In the genomic region with DNA sequence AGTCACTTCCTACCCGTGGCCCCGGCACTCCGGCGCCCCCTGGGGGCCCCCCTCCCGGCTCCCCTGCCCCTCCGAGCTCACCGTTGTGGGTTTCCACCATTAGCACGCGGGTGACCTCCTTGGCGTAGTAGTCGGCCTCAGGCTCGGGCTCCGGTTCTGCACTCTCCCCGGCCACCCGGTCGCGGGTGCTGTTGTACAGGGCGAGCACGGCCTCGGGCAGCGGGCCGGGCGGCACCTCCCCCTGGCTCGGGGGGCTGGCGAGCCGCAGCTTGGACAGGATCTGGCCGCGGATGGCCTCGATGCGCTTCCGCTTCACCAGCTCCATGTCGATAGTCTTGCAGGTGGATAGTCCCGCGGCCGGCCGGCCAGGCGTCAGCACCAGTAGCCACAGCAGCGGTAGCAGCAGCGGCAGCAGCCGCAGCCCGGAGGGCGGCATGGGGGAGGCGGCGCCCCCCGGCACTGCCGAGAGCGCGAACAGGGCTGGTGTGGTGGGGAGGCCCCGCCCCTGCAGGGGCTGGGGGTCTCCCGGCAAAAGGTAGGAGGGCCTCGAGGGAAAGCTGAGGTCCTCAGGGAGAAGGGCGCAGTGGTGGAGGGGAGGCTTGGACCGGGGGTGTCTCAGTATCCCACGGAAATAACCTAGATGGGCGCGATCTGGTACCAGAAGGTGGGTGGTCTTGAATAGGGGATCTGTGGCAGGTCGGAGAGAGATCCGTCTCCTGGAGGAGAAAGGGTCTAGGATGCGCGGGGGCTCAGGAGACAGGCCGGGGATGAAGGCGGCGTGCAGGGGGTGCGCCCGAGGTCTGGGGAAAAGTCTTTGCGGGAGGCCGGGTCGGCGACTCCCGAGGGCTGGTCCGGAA, we compare ENCODE assay signal across 1 cellular context.
TF ChIP-seq lines count a peak whose summit lies in the region.

No MANE protein-coding gene starts in this region.

TF ChIP-seq in HepG2, 621 proteins besides CTCF, POLR2A, EP300 and RAD21 (continued from another document and continues in another):
- TF ChIP-seq, protein P1, sequence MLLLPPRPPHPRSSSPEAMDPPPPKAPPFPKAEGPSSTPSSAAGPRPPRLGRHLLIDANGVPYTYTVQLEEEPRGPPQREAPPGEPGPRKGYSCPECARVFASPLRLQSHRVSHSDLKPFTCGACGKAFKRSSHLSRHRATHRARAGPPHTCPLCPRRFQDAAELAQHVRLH (CRISPR knock-in tag; IDR thresholded peaks at IDR 0.05; ENCODE audit: borderline replicate concordance, low read depth): 0 out of 2 replicates have a peak, but pooled peaks have one; percentile 55
- TF ChIP-seq, protein P2, sequence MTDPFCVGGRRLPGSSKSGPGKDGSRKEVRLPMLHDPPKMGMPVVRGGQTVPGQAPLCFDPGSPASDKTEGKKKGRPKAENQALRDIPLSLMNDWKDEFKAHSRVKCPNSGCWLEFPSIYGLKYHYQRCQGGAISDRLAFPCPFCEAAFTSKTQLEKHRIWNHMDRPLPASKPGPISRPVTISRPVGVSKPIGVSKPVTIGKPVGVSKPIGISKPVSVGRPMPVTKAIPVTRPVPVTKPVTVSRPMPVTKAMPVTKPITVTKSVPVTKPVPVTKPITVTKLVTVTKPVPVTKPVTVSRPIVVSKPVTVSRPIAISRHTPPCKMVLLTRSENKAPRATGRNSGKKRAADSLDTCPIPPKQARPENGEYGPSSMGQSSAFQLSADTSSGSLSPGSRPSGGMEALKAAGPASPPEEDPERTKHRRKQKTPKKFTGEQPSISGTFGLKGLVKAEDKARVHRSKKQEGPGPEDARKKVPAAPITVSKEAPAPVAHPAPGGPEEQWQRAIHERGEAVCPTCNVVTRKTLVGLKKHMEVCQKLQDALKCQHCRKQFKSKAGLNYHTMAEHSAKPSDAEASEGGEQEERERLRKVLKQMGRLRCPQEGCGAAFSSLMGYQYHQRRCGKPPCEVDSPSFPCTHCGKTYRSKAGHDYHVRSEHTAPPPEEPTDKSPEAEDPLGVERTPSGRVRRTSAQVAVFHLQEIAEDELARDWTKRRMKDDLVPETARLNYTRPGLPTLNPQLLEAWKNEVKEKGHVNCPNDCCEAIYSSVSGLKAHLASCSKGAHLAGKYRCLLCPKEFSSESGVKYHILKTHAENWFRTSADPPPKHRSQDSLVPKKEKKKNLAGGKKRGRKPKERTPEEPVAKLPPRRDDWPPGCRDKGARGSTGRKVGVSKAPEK (CRISPR knock-in tag; IDR thresholded peaks at IDR 0.05; ENCODE audit: borderline replicate concordance): peak; percentile 67; the same call in 1 of the 2 replicates
- no peak; the same call in 1 of the 2 replicates for TF ChIP-seq TFE3 (CRISPR knock-in tag; IDR thresholded peaks at IDR 0.05)
- TF ChIP-seq, protein P3, sequence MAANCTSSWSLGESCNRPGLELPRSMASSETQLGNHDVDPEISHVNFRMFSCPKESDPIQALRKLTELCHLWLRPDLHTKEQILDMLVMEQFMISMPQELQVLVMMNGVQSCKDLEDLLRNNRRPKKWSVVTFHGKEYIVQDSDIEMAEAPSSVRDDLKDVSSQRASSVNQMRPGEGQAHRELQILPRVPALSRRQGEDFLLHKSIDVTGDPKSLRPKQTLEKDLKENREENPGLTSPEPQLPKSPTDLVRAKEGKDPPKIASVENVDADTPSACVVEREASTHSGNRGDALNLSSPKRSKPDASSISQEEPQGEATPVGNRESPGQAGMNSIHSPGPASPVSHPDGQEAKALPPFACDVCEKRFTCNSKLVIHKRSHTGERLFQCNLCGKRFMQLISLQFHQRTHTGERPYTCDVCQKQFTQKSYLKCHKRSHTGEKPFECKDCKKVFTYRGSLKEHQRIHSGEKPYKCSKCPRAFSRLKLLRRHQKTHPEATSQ (CRISPR knock-in tag; IDR thresholded peaks at IDR 0.05; ENCODE audit: borderline replicate concordance): 0 out of 2 replicates have a peak, but pooled peaks have one; percentile 41
- TF ChIP-seq, protein P4, sequence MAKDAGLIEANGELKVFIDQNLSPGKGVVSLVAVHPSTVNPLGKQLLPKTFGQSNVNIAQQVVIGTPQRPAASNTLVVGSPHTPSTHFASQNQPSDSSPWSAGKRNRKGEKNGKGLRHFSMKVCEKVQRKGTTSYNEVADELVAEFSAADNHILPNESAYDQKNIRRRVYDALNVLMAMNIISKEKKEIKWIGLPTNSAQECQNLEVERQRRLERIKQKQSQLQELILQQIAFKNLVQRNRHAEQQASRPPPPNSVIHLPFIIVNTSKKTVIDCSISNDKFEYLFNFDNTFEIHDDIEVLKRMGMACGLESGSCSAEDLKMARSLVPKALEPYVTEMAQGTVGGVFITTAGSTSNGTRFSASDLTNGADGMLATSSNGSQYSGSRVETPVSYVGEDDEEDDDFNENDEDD (CRISPR knock-in tag; IDR thresholded peaks at IDR 0.05; ENCODE audit: borderline replicate concordance): peak; percentile 16; the same call in 1 of the 2 replicates
- no peak for TF ChIP-seq NCOA5 (CRISPR knock-in tag; IDR thresholded peaks at IDR 0.05)
- no peak for TF ChIP-seq ZNF792 (CRISPR knock-in tag; IDR thresholded peaks at IDR 0.05)
- 0 out of 2 replicates have a peak, but pooled peaks have one; percentile 5 for TF ChIP-seq TOPORS (CRISPR knock-in tag; IDR thresholded peaks at IDR 0.05)
- peak; percentile 89 for TF ChIP-seq ZFP36 (IDR thresholded peaks at IDR 0.05; ENCODE audit: borderline replicate concordance, low read depth, low read length, partially characterized antibody)
- TF ChIP-seq DNMT1 (CRISPR knock-in tag; IDR thresholded peaks at IDR 0.05): no peak
- TF ChIP-seq ZNF234 (CRISPR knock-in tag; conservative IDR thresholded peaks at IDR 0.05): peak; percentile 6; the same call in 1 of the 2 replicates
- peak; percentile 60; the same call in 1 of the 2 replicates for TF ChIP-seq KDM3A (CRISPR knock-in tag; IDR thresholded peaks at IDR 0.05; ENCODE audit: low read depth)
- TF ChIP-seq SP2 (CRISPR knock-in tag; IDR thresholded peaks at IDR 0.05): no peak
- TF ChIP-seq ARHGAP35 (CRISPR knock-in tag; IDR thresholded peaks at IDR 0.05; ENCODE audit: borderline replicate concordance): no peak
- no peak for TF ChIP-seq SNRNP70 (IDR thresholded peaks at IDR 0.05; ENCODE audit: low read depth, low read length)
- no peak for TF ChIP-seq RARG (CRISPR knock-in tag; IDR thresholded peaks at IDR 0.05; ENCODE audit: low read depth)
- peak; percentile 25; the same call in 1 of the 2 replicates for TF ChIP-seq ZNF790 (CRISPR knock-in tag; IDR thresholded peaks at IDR 0.05; ENCODE audit: borderline replicate concordance)
- TF ChIP-seq ZNF704 (CRISPR knock-in tag; IDR thresholded peaks at IDR 0.05; ENCODE audit: borderline replicate concordance): peak; percentile 57; the same call in 1 of the 2 replicates
- no peak for TF ChIP-seq CC2D1A (CRISPR knock-in tag; IDR thresholded peaks at IDR 0.05)
- no peak for TF ChIP-seq SIN3B (IDR thresholded peaks at IDR 0.05; ENCODE audit: low read length)
- peak; percentile 47; the same call in 1 of the 2 replicates for TF ChIP-seq MAX (IDR thresholded peaks at IDR 0.05)
- TF ChIP-seq ZNF746 (CRISPR knock-in tag; IDR thresholded peaks at IDR 0.05): no peak
- no peak for TF ChIP-seq CENPT (CRISPR knock-in tag; IDR thresholded peaks at IDR 0.05; ENCODE audit: low read depth)
- TF ChIP-seq ZFP82 (CRISPR knock-in tag; IDR thresholded peaks at IDR 0.05; ENCODE audit: borderline replicate concordance): no peak
- TF ChIP-seq, protein P5, sequence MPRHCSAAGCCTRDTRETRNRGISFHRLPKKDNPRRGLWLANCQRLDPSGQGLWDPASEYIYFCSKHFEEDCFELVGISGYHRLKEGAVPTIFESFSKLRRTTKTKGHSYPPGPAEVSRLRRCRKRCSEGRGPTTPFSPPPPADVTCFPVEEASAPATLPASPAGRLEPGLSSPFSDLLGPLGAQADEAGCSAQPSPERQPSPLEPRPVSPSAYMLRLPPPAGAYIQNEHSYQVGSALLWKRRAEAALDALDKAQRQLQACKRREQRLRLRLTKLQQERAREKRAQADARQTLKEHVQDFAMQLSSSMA (CRISPR knock-in tag; IDR thresholded peaks at IDR 0.05): no peak
- TF ChIP-seq ZNF280B (CRISPR knock-in tag; IDR thresholded peaks at IDR 0.05; ENCODE audit: borderline replicate concordance): peak; percentile 38; the same call in 1 of the 2 replicates
- no peak for TF ChIP-seq ZNF224 (CRISPR knock-in tag; IDR thresholded peaks at IDR 0.05)
- TF ChIP-seq AKAP8 (CRISPR knock-in tag; IDR thresholded peaks at IDR 0.05): no peak
- TF ChIP-seq ZNF749 (CRISPR knock-in tag; IDR thresholded peaks at IDR 0.05; ENCODE audit: borderline replicate concordance): no peak
- TF ChIP-seq ZNF34 (CRISPR knock-in tag; IDR thresholded peaks at IDR 0.05; ENCODE audit: borderline replicate concordance): peak; percentile 67; the same call in 1 of the 2 replicates
- TF ChIP-seq LCORL (IDR thresholded peaks at IDR 0.05): no peak
- TF ChIP-seq LCORL (CRISPR knock-in tag; IDR thresholded peaks at IDR 0.05): peak; percentile 34; the same call in 1 of the 2 replicates
- peak; percentile 62; the same call in 1 of the 2 replicates for TF ChIP-seq FOXC1 (CRISPR knock-in tag; IDR thresholded peaks at IDR 0.05; ENCODE audit: borderline replicate concordance)
- TF ChIP-seq ZNF543 (CRISPR knock-in tag; IDR thresholded peaks at IDR 0.05): no peak
- 0 out of 2 replicates have a peak, but pooled peaks have one; percentile 21 for TF ChIP-seq MTF2 (CRISPR knock-in tag; IDR thresholded peaks at IDR 0.05; ENCODE audit: borderline replicate concordance)
- no peak for TF ChIP-seq FOXA3 (CRISPR knock-in tag; IDR thresholded peaks at IDR 0.05)
- TF ChIP-seq, protein P6, sequence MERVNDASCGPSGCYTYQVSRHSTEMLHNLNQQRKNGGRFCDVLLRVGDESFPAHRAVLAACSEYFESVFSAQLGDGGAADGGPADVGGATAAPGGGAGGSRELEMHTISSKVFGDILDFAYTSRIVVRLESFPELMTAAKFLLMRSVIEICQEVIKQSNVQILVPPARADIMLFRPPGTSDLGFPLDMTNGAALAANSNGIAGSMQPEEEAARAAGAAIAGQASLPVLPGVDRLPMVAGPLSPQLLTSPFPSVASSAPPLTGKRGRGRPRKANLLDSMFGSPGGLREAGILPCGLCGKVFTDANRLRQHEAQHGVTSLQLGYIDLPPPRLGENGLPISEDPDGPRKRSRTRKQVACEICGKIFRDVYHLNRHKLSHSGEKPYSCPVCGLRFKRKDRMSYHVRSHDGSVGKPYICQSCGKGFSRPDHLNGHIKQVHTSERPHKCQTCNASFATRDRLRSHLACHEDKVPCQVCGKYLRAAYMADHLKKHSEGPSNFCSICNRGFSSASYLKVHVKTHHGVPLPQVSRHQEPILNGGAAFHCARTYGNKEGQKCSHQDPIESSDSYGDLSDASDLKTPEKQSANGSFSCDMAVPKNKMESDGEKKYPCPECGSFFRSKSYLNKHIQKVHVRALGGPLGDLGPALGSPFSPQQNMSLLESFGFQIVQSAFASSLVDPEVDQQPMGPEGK (CRISPR knock-in tag; IDR thresholded peaks at IDR 0.05): peak; percentile 57
- TF ChIP-seq HOXD1 (CRISPR knock-in tag; IDR thresholded peaks at IDR 0.05): 0 out of 2 replicates have a peak, but pooled peaks have one; percentile 15
- TF ChIP-seq TARDBP (CRISPR knock-in tag; IDR thresholded peaks at IDR 0.05): 0 out of 2 replicates have a peak, but pooled peaks have one; percentile 34
- TF ChIP-seq FOXJ3 (CRISPR knock-in tag; IDR thresholded peaks at IDR 0.05; ENCODE audit: borderline replicate concordance): 0 out of 2 replicates have a peak, but pooled peaks have one; percentile 20
- peak; percentile 66 for TF ChIP-seq ZFY (CRISPR knock-in tag; IDR thresholded peaks at IDR 0.05)
- no peak for TF ChIP-seq TERF1 (CRISPR knock-in tag; IDR thresholded peaks at IDR 0.05)
- TF ChIP-seq BATF2 (CRISPR knock-in tag; IDR thresholded peaks at IDR 0.05): 0 out of 2 replicates have a peak, but pooled peaks have one; percentile 37
